26 cellular contexts compared by ENCODE assay signal in the genomic region with DNA sequence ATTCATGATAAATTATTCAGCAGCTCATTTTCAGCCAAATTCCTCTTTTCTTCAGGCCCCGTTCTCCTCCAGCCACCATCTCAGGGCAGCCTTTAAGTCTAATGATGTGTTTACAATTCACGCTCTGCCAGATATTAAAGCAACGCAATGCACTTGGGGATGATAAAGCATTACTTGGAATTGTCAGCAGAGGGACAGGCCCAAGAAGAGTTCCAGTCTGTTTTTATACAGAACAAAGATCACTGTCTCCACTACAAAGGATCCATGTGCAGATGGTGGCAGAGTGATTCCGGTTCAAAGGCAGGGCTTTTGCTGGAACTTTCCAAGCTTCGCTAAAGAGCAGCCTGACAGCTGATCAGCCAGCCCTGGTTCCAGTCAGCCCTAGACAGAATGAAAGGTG. TPM values are rescaled to one million over a fixed set of nuclear protein-coding genes. Genes with fewer than 3 reads are reported as not detected.
DNase-seq lines count a peak whose midpoint lies in the region; ATAC-seq and TF ChIP-seq lines count a peak whose summit lies in the region.
"Had no signal": no experiment of that assay in that cellular context is flagged by ENCODE, and none has a peak within 500 bp of the region (broad histone marks: within the 10 kb centered on the region; RNA-seq: fewer than 3 reads in every experiment).

No MANE protein-coding gene starts in this region.

- intact Hi-C loops in sciatic nerve (cut with DNase I) = no loop called here
- intact Hi-C loops in activated T-helper 2 cell treated with anti-CD3 and anti-CD28 coated beads, Interferon-gamma antibody, Interleukin-2, Interleukin-4, amounts not matched to agents 10 μg/mL and 5 μg/mL and 100 μg/mL, durations not matched to agents 14 hours and 24 hours and 36 hours (cut with micrococcal nuclease) = no loop called here

- peak; percentile 15 for TF ChIP-seq CTCF in epithelial cell of proximal tubule (conservative IDR thresholded peaks at IDR 0.05; ENCODE audit: low read depth, low read length)

- H3K27me3 Mint-ChIP-seq in activated T-helper 2 cell treated with anti-CD3 and anti-CD28 coated beads, Interferon-gamma antibody, Interleukin-2, Interleukin-4, amounts not matched to agents 10 μg/mL and 5 μg/mL and 100 μg/mL, durations not matched to agents 14 hours and 24 hours and 36 hours (ENCODE audit: low read depth) = peaks cover 16% of the 10 kb centered on the region

- ATAC-seq in sciatic nerve (peak; percentile 32), GM18907 (IDR thresholded peaks at IDR 0.05; ENCODE audit: unreplicated experiment) (no peak)
- ATAC-seq: K562; naive thymus-derived CD4-positive, alpha-beta T cell; T-cell had no signal

- H3K36me3 Mint-ChIP-seq in activated T-helper 2 cell treated with anti-CD3 and anti-CD28 coated beads, Interferon-gamma antibody, Interleukin-2, Interleukin-4, amounts not matched to agents 10 μg/mL and 5 μg/mL and 100 μg/mL, durations not matched to agents 14 hours and 24 hours and 36 hours (ENCODE audit: low read depth) = no peaks in the 10 kb centered on the region
- H3K36me3 Mint-ChIP-seq: activated naive CD8-positive, alpha-beta T cell; naive thymus-derived CD4-positive, alpha-beta T cell; T-cell had no signal

- DNase-seq in ELR (ENCODE audit: low read depth) = peak; percentile 4
- DNase-seq in NCI-H2227 (lab: John Stamatoyannopoulos, UW; ENCODE audit: unreplicated experiment) = peak; percentile 13
- DNase-seq in epithelial cell of proximal tubule (ENCODE audit: low read depth) = no peak
- DNase-seq in sciatic nerve (ENCODE audit: low spot score) = no peak
- no peak for DNase-seq in islet precursor cell
- DNase-seq in activated T-helper 2 cell treated with anti-CD3 and anti-CD28 coated beads, Interferon-gamma antibody, Interleukin-2, Interleukin-4, amounts not matched to agents 10 μg/mL and 5 μg/mL and 100 μg/mL, durations not matched to agents 14 hours and 24 hours and 36 hours (ENCODE audit: low spot score) = no peak
- DNase-seq: activated CD4-positive, alpha-beta T cell treated with anti-CD3 and anti-CD28 coated beads, Interleukin-2, amount 10 ng/mL, durations not matched to agents 24 days and 14 days; activated CD8-positive, alpha-beta memory T cell treated with anti-CD3 and anti-CD28 coated beads for 24 hours; activated effector memory CD4-positive, alpha-beta T cell treated with Interleukin-2 at 50 U/mL for 16 hours; COR-L47; DND-41; effector CD8-positive, alpha-beta T cell; H7; midbrain; naive thymus-derived CD4-positive, alpha-beta T cell; NCI-H2029 treated with DMSO at 0.1 percent for 48 hours; NCI-H446 treated with DMSO at 0.1 percent for 48 hours; occipital lobe; stimulated activated CD4-positive, alpha-beta T cell treated with anti-CD3 and anti-CD28 coated beads, Interleukin-4, amount 100 ng/mL, for 4 hours; T-cell; tibial artery had no signal

- H3K9me3 Mint-ChIP-seq in activated T-helper 2 cell treated with anti-CD3 and anti-CD28 coated beads, Interferon-gamma antibody, Interleukin-2, Interleukin-4, amounts not matched to agents 10 μg/mL and 5 μg/mL and 100 μg/mL, durations not matched to agents 14 hours and 24 hours and 36 hours = no peaks in the 10 kb centered on the region
- H3K9me3 Mint-ChIP-seq: activated CD4-positive, alpha-beta T cell treated with anti-CD3 and anti-CD28 coated beads, Interleukin-2, amount 10 ng/mL, durations not matched to agents 24 days and 14 days; T-cell had no signal

- no peaks in the 10 kb centered on the region for H3K4me1 Mint-ChIP-seq in activated T-helper 2 cell treated with anti-CD3 and anti-CD28 coated beads, Interferon-gamma antibody, Interleukin-2, Interleukin-4, amounts not matched to agents 10 μg/mL and 5 μg/mL and 100 μg/mL, durations not matched to agents 14 hours and 24 hours and 36 hours (ENCODE audit: low read depth)
- H3K4me1 Mint-ChIP-seq: activated CD4-positive, alpha-beta T cell treated with anti-CD3 and anti-CD28 coated beads, Interleukin-2, amount 10 ng/mL, durations not matched to agents 24 days and 14 days; naive thymus-derived CD4-positive, alpha-beta T cell; T-cell had no signal

- no peak overlapping the region for H3K27ac Mint-ChIP-seq in activated T-helper 2 cell treated with anti-CD3 and anti-CD28 coated beads, Interferon-gamma antibody, Interleukin-2, Interleukin-4, amounts not matched to agents 10 μg/mL and 5 μg/mL and 100 μg/mL, durations not matched to agents 14 hours and 24 hours and 36 hours
- H3K27ac Mint-ChIP-seq: activated CD4-positive, alpha-beta T cell treated with anti-CD3 and anti-CD28 coated beads, Interleukin-2, amount 10 ng/mL, durations not matched to agents 24 days and 14 days; activated naive CD8-positive, alpha-beta T cell; naive thymus-derived CD4-positive, alpha-beta T cell; T-cell had no signal

- H3K4me3 Mint-ChIP-seq in activated T-helper 2 cell treated with anti-CD3 and anti-CD28 coated beads, Interferon-gamma antibody, Interleukin-2, Interleukin-4, amounts not matched to agents 10 μg/mL and 5 μg/mL and 100 μg/mL, durations not matched to agents 14 hours and 24 hours and 36 hours (ENCODE audit: low read depth) = no peak overlapping the region
- H3K4me3 Mint-ChIP-seq: activated CD4-positive, alpha-beta T cell treated with anti-CD3 and anti-CD28 coated beads, Interleukin-2, amount 10 ng/mL, durations not matched to agents 24 days and 14 days; activated naive CD8-positive, alpha-beta T cell; naive thymus-derived CD4-positive, alpha-beta T cell; T-cell had no signal

- H3K4me3 ChIP-seq in epithelial cell of proximal tubule (ENCODE audit: low read depth, low read length) = no peak overlapping the region
- H3K4me3 ChIP-seq: BLaER1 treated with 17β-estradiol and CSF1 and Interleukin-3, amounts not matched to agents 10 nM and 100 nM; coronary artery; K562; tibial artery had no signal

RNA-seq across cellular contexts. Expression of gene GALNT18, which starts 13.7 kb away (rescaled TPM):
- 7.0 and 7.8 TPM in 2 replicates for total RNA-seq in epithelial cell of proximal tubule
- 19.0 TPM for total RNA-seq in sciatic nerve
- 5.0 and 5.5 TPM in 2 replicates for total RNA-seq in activated T-helper 2 cell treated with anti-CD3 and anti-CD28 coated beads, Interferon-gamma antibody, Interleukin-2, Interleukin-4, amounts not matched to agents 10 μg/mL and 5 μg/mL and 100 μg/mL, durations not matched to agents 14 hours and 24 hours and 36 hours
- total RNA-seq: K562 had no signal

Comparison
In these comparisons a context has a peak if more than half of its experiments do, and no peak if none do; other contexts are left out.
1. DNase-seq: peak in ELR (single experiment) and NCI-H2227 (single experiment); none in epithelial cell of proximal tubule (single experiment), sciatic nerve (single experiment), islet precursor cell (single experiment) and activated T-helper 2 cell treated with anti-CD3 and anti-CD28 coated beads, Interferon-gamma antibody, Interleukin-2, Interleukin-4, amounts not matched to agents 10 μg/mL and 5 μg/mL and 100 μg/mL, durations not matched to agents 14 hours and 24 hours and 36 hours (single experiment).